In the genomic region with DNA sequence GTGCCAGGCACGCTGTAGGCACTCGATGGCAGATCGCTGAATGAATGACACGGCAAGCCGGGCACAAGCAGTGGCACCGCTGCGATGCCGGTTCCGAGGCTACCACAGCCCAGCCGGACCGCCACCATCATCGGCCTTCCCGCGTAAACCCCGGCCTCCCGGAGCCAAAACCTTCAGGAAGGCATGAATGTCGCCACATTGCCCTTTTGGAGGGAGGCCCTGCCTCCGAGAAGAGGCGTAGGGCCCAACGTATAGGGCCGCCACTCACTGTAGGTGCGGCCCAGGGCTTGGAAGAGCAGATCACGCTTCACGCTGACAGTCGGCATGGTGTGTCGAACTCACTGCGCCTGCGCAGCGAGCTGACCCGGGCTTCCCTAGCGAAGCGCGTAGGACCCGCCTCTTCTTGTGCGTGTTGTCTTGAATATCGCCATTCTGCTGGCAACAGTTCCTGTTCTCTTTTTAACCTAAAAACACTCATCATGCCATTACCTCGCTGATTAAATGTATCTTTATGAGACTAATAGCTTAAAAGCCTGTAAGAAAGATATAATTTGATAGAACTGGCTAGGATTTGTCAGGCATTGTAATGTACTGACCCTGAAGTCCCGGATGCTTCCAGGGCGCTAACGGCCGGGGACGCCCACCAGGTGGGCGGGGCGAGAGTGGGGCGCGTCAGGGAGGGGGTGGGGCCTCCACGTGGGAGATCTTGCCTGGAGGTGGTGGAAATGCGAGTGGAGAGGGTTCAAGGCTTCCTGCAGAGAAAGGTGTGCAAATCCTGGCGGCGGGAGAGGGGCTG, we compare ENCODE assay signal across 8 cellular contexts. TPM values are rescaled to one million over a fixed set of nuclear protein-coding genes. Genes with fewer than 3 reads are reported as not detected.
DNase-seq lines count a peak whose midpoint lies in the region; ATAC-seq lines count a peak whose summit lies in the region.

Gene FARSB (minus strand): TSS at position 345 of the 796 bp plus-strand sequence. CDS start 19 bp downstream, at position 326.

- H3K4me1 Mint-ChIP-seq in activated CD8-positive, alpha-beta memory T cell treated with anti-CD3 and anti-CD28 coated beads, Interleukin-2, amount 10 ng/mL, durations not matched to agents 7 days and 5 days = peaks cover 36% of the 10 kb centered on the region

- CTCF ChIA-PET in activated CD8-positive, alpha-beta memory T cell treated with anti-CD3 and anti-CD28 coated beads, Interleukin-2, amount 10 ng/mL, durations not matched to agents 7 days and 5 days (lab: Charles Lee) = interaction anchor here (1.0 to 2.3 kb wide), 2 partner anchors 34 to 52 kb away, joined by 3 to 7 read pairs; no protein-coding TSS in a partner anchor

- peak within 1 kb of the TSS; percentile 93 for H3K27ac Mint-ChIP-seq in activated CD8-positive, alpha-beta memory T cell treated with anti-CD3 and anti-CD28 coated beads, Interleukin-2, amount 10 ng/mL, durations not matched to agents 7 days and 5 days

- H3K9me3 ChIP-seq in NT2/D1 (ENCODE audit: insufficient read depth, low read length) (no peaks in the 10 kb centered on the region), endocrine pancreas (ENCODE audit: control insufficient read depth, low read length) (no peaks in the 10 kb centered on the region)

- H3K4me3 ChIP-seq in NT2/D1 (ENCODE audit: insufficient read length, low read depth) = peak within 1 kb of the TSS; percentile 99
- H3K4me3 ChIP-seq in endocrine pancreas (ENCODE audit: control insufficient read depth, insufficient read depth, low read length) = peak within 1 kb of the TSS; percentile 91

- H3K27me3 Mint-ChIP-seq in activated CD8-positive, alpha-beta memory T cell treated with anti-CD3 and anti-CD28 coated beads, Interleukin-2, amount 10 ng/mL, durations not matched to agents 7 days and 5 days = no peaks in the 10 kb centered on the region

- DNase-seq in COR-L47 (lab: John Stamatoyannopoulos, UW) = peak; percentile 92
- peak in 74 of 76 experiments; percentile 35 to 95 (median 86) for DNase-seq in HUDEP-2 (lab: John Stamatoyannopoulos, UW; ENCODE audit: unreplicated experiment in 76 of 76)
- peak; percentile 96 for DNase-seq in NT2/D1 (ENCODE audit: low read depth, low spot score)
- peak; percentile 96 for DNase-seq in activated CD8-positive, alpha-beta memory T cell treated with anti-CD3 and anti-CD28 coated beads, Interleukin-2, amount 10 ng/mL, durations not matched to agents 7 days and 5 days
- peak; percentile 98 for DNase-seq in mesenteric fat pad (ENCODE audit: low spot score)
- peak; percentile 77 for DNase-seq in stimulated activated CD8-positive, alpha-beta memory T cell treated with anti-CD3 and anti-CD28 coated beads, Interleukin-15, amount 100 ng/mL, for 24 hours (ENCODE audit: low read depth)

- peaks cover 3% of the 10 kb centered on the region for H3K4me1 ChIP-seq in NT2/D1 (ENCODE audit: insufficient read depth, insufficient read length)
- peaks cover 7% of the 10 kb centered on the region for H3K4me1 ChIP-seq in endocrine pancreas (ENCODE audit: control insufficient read depth, insufficient read depth, low read length)

- peaks cover 25% of the 10 kb centered on the region for H3K36me3 ChIP-seq in NT2/D1 (ENCODE audit: insufficient read depth, insufficient read length, low read length)
- no peaks in the 10 kb centered on the region for H3K36me3 ChIP-seq in endocrine pancreas (ENCODE audit: control insufficient read depth, insufficient read depth, low read length)

- no peaks in the 10 kb centered on the region for H3K9me3 Mint-ChIP-seq in activated CD8-positive, alpha-beta memory T cell treated with anti-CD3 and anti-CD28 coated beads, Interleukin-2, amount 10 ng/mL, durations not matched to agents 7 days and 5 days (ENCODE audit: low read depth)

- H3K9ac ChIP-seq in NT2/D1 (ENCODE audit: insufficient read length, low read depth) (peak within 1 kb of the TSS; percentile 100), endocrine pancreas (ENCODE audit: control insufficient read depth, insufficient read depth, low read length) (peak within 1 kb of the TSS; percentile 83)

- peaks cover 3% of the 10 kb centered on the region for H3K36me3 Mint-ChIP-seq in activated CD8-positive, alpha-beta memory T cell treated with anti-CD3 and anti-CD28 coated beads, Interleukin-2, amount 10 ng/mL, durations not matched to agents 7 days and 5 days

- peak; percentile 92 for ATAC-seq in GM21381 (IDR thresholded peaks at IDR 0.05; ENCODE audit: unreplicated experiment)
- peak; percentile 96 for ATAC-seq in activated CD8-positive, alpha-beta memory T cell treated with anti-CD3 and anti-CD28 coated beads, Interleukin-2, amount 10 ng/mL, durations not matched to agents 7 days and 5 days

- H3K27me3 ChIP-seq in NT2/D1 (ENCODE audit: insufficient read depth, insufficient read length) (no peaks in the 10 kb centered on the region), endocrine pancreas (ENCODE audit: control insufficient read depth, insufficient read depth, low read length) (no peaks in the 10 kb centered on the region)

- peak within 1 kb of the TSS; percentile 98 for H3K4me3 Mint-ChIP-seq in activated CD8-positive, alpha-beta memory T cell treated with anti-CD3 and anti-CD28 coated beads, Interleukin-2, amount 10 ng/mL, durations not matched to agents 7 days and 5 days

RNA-seq across cellular contexts. Expression of gene FARSB, which starts in this region (rescaled TPM):
- 10 to 100 TPM; 25.8 to 33.1 TPM for total RNA-seq in activated CD8-positive, alpha-beta memory T cell treated with anti-CD3 and anti-CD28 coated beads, Interleukin-2, amount 10 ng/mL, durations not matched to agents 7 days and 5 days
- 25.5 TPM for total RNA-seq in mesenteric fat pad

Comparison
In these comparisons a context has a peak if more than half of its experiments do, and no peak if none do; other contexts are left out.
1. Peak in every context shown above with its lines: DNase-seq, ATAC-seq and H3K4me3 ChIP-seq.